In genomic region chr7:128398016-128398840, GRCh38 we compare ENCODE assay signal across 8 cellular contexts. TPM values are rescaled to one million over a fixed set of nuclear protein-coding genes. Genes with fewer than 3 reads are reported as not detected.
DNase-seq lines count a peak whose midpoint lies in the region; ATAC-seq and TF ChIP-seq lines count a peak whose summit lies in the region.

No MANE protein-coding gene starts in this region.

- no peak overlapping the region for H3K27ac ChIP-seq in esophagus squamous epithelium

- H3K36me3 Mint-ChIP-seq in activated B cell treated with CpG ODN at 0.5 μM for 24 hours (ENCODE audit: low read depth) (peaks cover 71% of the 10 kb centered on the region), neural crest cell (ENCODE audit: low read depth) (peaks cover 5% of the 10 kb centered on the region)

- H3K9me3 Mint-ChIP-seq in activated B cell treated with CpG ODN at 0.5 μM for 24 hours (no peaks in the 10 kb centered on the region), neural crest cell (no peaks in the 10 kb centered on the region)

- no peaks in the 10 kb centered on the region for H3K4me1 Mint-ChIP-seq in activated B cell treated with CpG ODN at 0.5 μM for 24 hours
- H3K4me1 Mint-ChIP-seq in neural crest cell = no peaks in the 10 kb centered on the region

- H3K4me3 Mint-ChIP-seq in activated B cell treated with CpG ODN at 0.5 μM for 24 hours (no peak overlapping the region), neural crest cell (peak overlapping the region; percentile 34)

- POLR2A ChIA-PET in activated B cell treated with CpG ODN at 0.5 μM for 24 hours (lab: Charles Lee) = interaction anchor here (0.5 kb wide), 1 partner anchor 317 kb away, joined by 3 read pairs; no protein-coding TSS in a partner anchor

- H3K9me3 ChIP-seq in esophagus squamous epithelium = no peaks in the 10 kb centered on the region

- 78 to 80% methylated on average over 9 to 15 of the region's 16 CpGs for WGBS in esophagus squamous epithelium, 2 donors

- H3K4me3 ChIP-seq in esophagus squamous epithelium = no peak overlapping the region

- H3K36me3 ChIP-seq in esophagus squamous epithelium = peaks cover 42 to 92% (median 42%) of the 10 kb centered on the region in 3 donors

- no peaks in the 10 kb centered on the region for H3K27me3 ChIP-seq in esophagus squamous epithelium

- no peaks in the 10 kb centered on the region for H3K4me1 ChIP-seq in esophagus squamous epithelium

- ATAC-seq in activated B cell treated with CpG ODN at 0.5 μM for 24 hours (ENCODE audit: low read depth) = peak; percentile 54
- no peak for ATAC-seq in GM18505 (IDR thresholded peaks at IDR 0.05; ENCODE audit: unreplicated experiment)
- no peak for ATAC-seq in GM18873 (IDR thresholded peaks at IDR 0.05; ENCODE audit: low FRiP score, unreplicated experiment)

- H3K27me3 Mint-ChIP-seq in activated B cell treated with CpG ODN at 0.5 μM for 24 hours (no peaks in the 10 kb centered on the region), neural crest cell (ENCODE audit: low read depth) (no peaks in the 10 kb centered on the region)

- DNase-seq in NCI-H510A treated with DMSO at 0.1 percent for 48 hours (lab: John Stamatoyannopoulos, UW) = peak; percentile 5
- DNase-seq in NCI-H510A (lab: John Stamatoyannopoulos, UW) = no peak
- DNase-seq in Kasumi-1 (lab: John Stamatoyannopoulos, UW) = peak; percentile 11 to 23
- DNase-seq in activated B cell treated with CpG ODN at 0.5 μM for 24 hours = peak; percentile 42
- DNase-seq in esophagus squamous epithelium (lab: John Stamatoyannopoulos, UW) = no peak
- DNase-seq in neural crest cell (ENCODE audit: low read depth, low spot score) = peak; percentile 74

- TF ChIP-seq POLR2A in esophagus squamous epithelium (IDR thresholded peaks at IDR 0.05) (no peak), GM18505 (IDR thresholded peaks at IDR 0.05; ENCODE audit: borderline replicate concordance, extremely low read depth, insufficient read depth, insufficient read length) (no peak)

- CTCF ChIA-PET in activated B cell treated with CpG ODN at 0.5 μM for 24 hours (lab: Charles Lee) = interaction anchor here (0.9 to 5.2 kb wide), 7 partner anchors 9 to 62 kb away, joined by 3 to 52 read pairs (median 5); no protein-coding TSS in a partner anchor

- no peak overlapping the region for H3K27ac Mint-ChIP-seq in activated B cell treated with CpG ODN at 0.5 μM for 24 hours
- H3K27ac Mint-ChIP-seq in neural crest cell (ENCODE audit: unreplicated experiment) = no peak overlapping the region

- TF ChIP-seq CTCF in activated B cell treated with CpG ODN at 0.5 μM for 24 hours (IDR thresholded peaks at IDR 0.05) = peak; percentile 78
- peak; percentile 86 to 94 (median 90) for TF ChIP-seq CTCF in esophagus squamous epithelium (IDR thresholded peaks at IDR 0.05)
- peak; percentile 83 for TF ChIP-seq CTCF in neural crest cell (conservative IDR thresholded peaks at IDR 0.05)

- intact Hi-C loops in activated B cell treated with CpG ODN at 0.5 μM for 24 hours (cut with micrococcal nuclease) (loop anchor here (1.0 kb wide), 2 partner anchors 27 to 61 kb away; no protein-coding TSS in a partner anchor), esophagus squamous epithelium (cut with DNase I) (loop anchor here (2.0 kb wide), 1 partner anchor 27 kb away; no protein-coding TSS in a partner anchor)

RNA-seq across cellular contexts. Expression of gene IMPDH1, which starts 11.6 kb away (rescaled TPM):
- total RNA-seq in activated B cell treated with CpG ODN at 0.5 μM for 24 hours (42.3 and 45.8 TPM in 2 replicates), esophagus squamous epithelium (10 to 100 TPM; 30.2 to 53.7 (median 41.6) TPM), neural crest cell (56.7 and 65.2 TPM in 2 replicates)

RNA-seq across cellular contexts. Expression of gene PRRT4, which starts 36.7 kb away (rescaled TPM):
- total RNA-seq in activated B cell treated with CpG ODN at 0.5 μM for 24 hours (0.10 TPM in 1 of 2 replicates, not detected in the other), esophagus squamous epithelium (1 to 10 TPM in 3 of 4 donors, under 1 TPM in 1; 0.38 to 1.9 (median 1.5) TPM), neural crest cell (3.1 and 3.3 TPM in 2 replicates)

RNA-seq across cellular contexts. Expression of gene RBM28, which starts 54.5 kb away (rescaled TPM):
- total RNA-seq in activated B cell treated with CpG ODN at 0.5 μM for 24 hours (45.7 and 54.4 TPM in 2 replicates), esophagus squamous epithelium (10 to 100 TPM; 12.9 to 28.8 (median 18.7) TPM), neural crest cell (73.1 and 73.7 TPM in 2 replicates)

RNA-seq across cellular contexts. Expression of gene HILPDA, which starts 57.5 kb away (rescaled TPM):
- total RNA-seq in activated B cell treated with CpG ODN at 0.5 μM for 24 hours (14.5 and 17.0 TPM in 2 replicates), esophagus squamous epithelium (10 to 100 TPM; 17.6 to 53.0 (median 21.9) TPM), neural crest cell (46.7 and 51.9 TPM in 2 replicates)

Comparison
In these comparisons a context has a peak if more than half of its experiments do, and no peak if none do; other contexts are left out.
1. DNase-seq: peak in NCI-H510A treated with DMSO at 0.1 percent for 48 hours (single experiment), Kasumi-1 (2 of 2), activated B cell treated with CpG ODN at 0.5 μM for 24 hours (single experiment) and neural crest cell (single experiment); none in NCI-H510A (single experiment) and esophagus squamous epithelium (single experiment).
2. Peak in every context shown above with its lines, with median percentiles within 50 percentile points of each other: CTCF ChIP-seq.